1 cellular context compared by ENCODE assay signal in the genomic region with DNA sequence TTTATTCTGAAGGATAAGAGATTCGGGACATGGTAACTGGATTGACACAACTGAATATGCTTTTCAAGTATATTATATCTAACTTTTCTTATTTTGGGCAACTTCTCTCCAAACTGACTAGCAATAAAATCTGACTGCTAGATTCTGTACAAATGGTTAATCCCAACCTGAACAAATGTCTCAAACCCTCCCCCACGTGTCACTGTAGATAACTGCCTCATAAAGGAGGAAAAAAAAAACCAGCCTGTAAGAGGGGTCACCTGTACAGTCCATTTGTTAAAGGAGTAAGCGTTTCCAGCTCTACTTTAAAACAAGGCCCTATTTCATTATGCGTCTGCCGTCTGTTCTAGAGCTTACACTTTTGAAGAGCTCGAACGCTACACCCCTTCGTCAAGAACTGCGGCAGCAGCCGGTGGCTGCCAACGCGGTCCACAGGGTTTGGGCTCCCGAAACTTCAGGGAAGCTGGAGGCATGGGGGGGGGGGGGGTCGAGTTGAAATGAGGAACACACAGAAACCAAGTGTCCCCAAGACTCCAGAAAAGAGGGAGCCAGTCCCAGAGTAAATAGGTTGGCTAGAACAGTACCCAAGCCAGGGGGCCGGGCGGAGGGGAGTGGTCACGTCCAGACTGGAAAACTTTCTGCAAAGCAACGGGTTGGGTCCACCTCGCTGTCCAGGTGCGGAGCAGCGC.
TF ChIP-seq lines count a peak whose summit lies in the region.

No MANE protein-coding gene starts in this region.

TF ChIP-seq in HCT116, 20 proteins besides CTCF, POLR2A, EP300 and RAD21 (continued from another document):
- TF ChIP-seq TCF7L2 (IDR thresholded peaks at IDR 0.05; ENCODE audit: borderline replicate concordance, extremely low read depth, insufficient read depth, insufficient read length) = no peak
- no peak for TF ChIP-seq POLR2AphosphoS5 (IDR thresholded peaks at IDR 0.05; ENCODE audit: low read depth, low read length)
- no peak for TF ChIP-seq CEBPB (IDR thresholded peaks at IDR 0.05; ENCODE audit: low read depth)
- TF ChIP-seq EZH2phosphoT487 (IDR thresholded peaks at IDR 0.05; ENCODE audit: borderline replicate concordance) = no peak
- TF ChIP-seq ZNF274 (IDR thresholded peaks at IDR 0.05; ENCODE audit: low read depth, low read length) = no peak
- TF ChIP-seq SP1 (IDR thresholded peaks at IDR 0.05; ENCODE audit: low read depth) = no peak
- no peak for TF ChIP-seq SIN3A (IDR thresholded peaks at IDR 0.05; ENCODE audit: low read depth)
- no peak for TF ChIP-seq SRF (IDR thresholded peaks at IDR 0.05; ENCODE audit: low read depth)
